ENCODE assay signal across 15 cellular contexts in the genomic region with DNA sequence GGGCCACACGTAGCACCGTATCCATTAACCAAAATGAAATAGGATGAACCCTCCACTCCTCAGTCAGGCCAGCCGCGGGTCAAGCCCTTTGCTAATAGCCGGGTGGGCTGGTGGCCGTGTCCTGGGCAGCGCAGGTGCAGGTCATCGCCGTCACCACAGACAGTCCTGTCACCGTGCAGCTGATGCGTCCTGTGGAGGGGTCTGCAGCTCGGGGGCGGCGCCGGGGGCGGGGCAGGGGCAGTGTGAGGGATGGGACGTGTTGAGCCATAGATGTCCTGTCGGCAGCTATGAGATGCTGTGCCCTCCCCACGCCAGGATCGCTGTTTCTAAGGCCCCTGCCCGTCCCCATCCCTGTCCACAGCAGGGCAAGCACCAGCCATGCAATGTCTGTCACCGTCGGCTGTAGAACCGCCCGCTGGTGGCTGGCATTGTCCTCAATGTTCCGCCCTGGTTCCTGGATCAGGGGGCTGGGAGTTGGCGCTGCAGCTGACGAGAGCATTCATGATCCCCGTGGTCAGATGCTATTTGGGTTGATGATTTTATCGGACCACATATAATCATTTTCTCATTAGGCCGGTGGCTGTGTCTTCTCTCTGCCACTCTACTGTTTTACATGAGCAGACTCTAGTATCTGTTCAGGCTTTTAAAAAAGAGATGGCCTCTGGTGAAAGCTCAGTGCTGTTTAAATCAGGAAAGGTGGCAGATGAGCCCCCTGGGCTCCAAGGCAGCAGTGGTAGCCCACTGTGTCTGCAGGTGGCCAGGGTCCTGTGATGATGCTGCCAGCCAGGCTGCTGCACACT.
"Had no signal": no experiment of that assay in that cellular context is flagged by ENCODE, and none has a peak within 500 bp of the region (broad histone marks: within the 10 kb centered on the region; RNA-seq: fewer than 3 reads in every experiment).

No MANE protein-coding gene starts in this region.

- H3K4me1 Mint-ChIP-seq: activated CD4-positive, alpha-beta T cell treated with anti-CD3 and anti-CD28 coated beads, Interleukin-2, amount 10 ng/mL, durations not matched to agents 7 days and 5 days had no signal

- H3K4me3 Mint-ChIP-seq: activated CD4-positive, alpha-beta T cell treated with anti-CD3 and anti-CD28 coated beads, Interleukin-2, amount 10 ng/mL, durations not matched to agents 7 days and 5 days; activated naive CD8-positive, alpha-beta T cell treated with anti-CD3 and anti-CD28 coated beads, Interleukin-2, amount 10 ng/mL, durations not matched to agents 7 days and 5 days; activated T-helper 1 cell treated with anti-CD3 and anti-CD28 coated beads, Interleukin-12 subunit alpha, Interleukin-12 subunit beta, Interleukin-2, Interleukin-4 antibody, amounts not matched to agents 30 ng/mL and 10 ng/mL and 1 ng/mL, durations not matched to agents 14 hours and 24 hours and 36 hours; stimulated activated naive CD8-positive, alpha-beta T cell treated with anti-CD3 and anti-CD28 coated beads, Interleukin-15, Interleukin-2, amounts not matched to agents 100 ng/mL and 50 ng/mL, for 24 hours; T-helper 2 cell treated with Interferon-gamma antibody and Interleukin-4, amounts not matched to agents 5 μg/mL and 100 μg/mL, for 36 hours; type B pancreatic cell had no signal

- H3K27me3 ChIP-seq: brain microvascular endothelial cell, right atrium auricular region had no signal

- H3K27ac ChIP-seq: brain microvascular endothelial cell had no signal

- H3K27me3 Mint-ChIP-seq: activated CD4-positive, alpha-beta T cell treated with anti-CD3 and anti-CD28 coated beads, Interleukin-2, amount 10 ng/mL, durations not matched to agents 7 days and 5 days; activated naive CD8-positive, alpha-beta T cell treated with anti-CD3 and anti-CD28 coated beads, Interleukin-2, amount 10 ng/mL, durations not matched to agents 7 days and 5 days; naive B cell; stimulated activated naive CD8-positive, alpha-beta T cell treated with anti-CD3 and anti-CD28 coated beads, Interleukin-15, Interleukin-2, amounts not matched to agents 100 ng/mL and 50 ng/mL, for 24 hours; type B pancreatic cell had no signal

- H3K4me3 ChIP-seq: lung, right atrium auricular region had no signal

- DNase-seq: activated CD4-positive, alpha-beta T cell treated with anti-CD3 and anti-CD28 coated beads, Interleukin-2, amount 10 ng/mL, durations not matched to agents 7 days and 5 days; activated CD8-positive, alpha-beta memory T cell treated with anti-CD3 and anti-CD28 coated beads for 24 hours; activated naive CD4-positive, alpha-beta T cell; activated naive CD8-positive, alpha-beta T cell treated with anti-CD3 and anti-CD28 coated beads, Interleukin-2, amount 10 ng/mL, durations not matched to agents 7 days and 5 days; brain microvascular endothelial cell; dermis blood vessel endothelial cell; left colon; midbrain; naive B cell had no signal

- H3K27ac Mint-ChIP-seq: activated CD4-positive, alpha-beta T cell treated with anti-CD3 and anti-CD28 coated beads, Interleukin-2, amount 10 ng/mL, durations not matched to agents 7 days and 5 days; activated naive CD8-positive, alpha-beta T cell treated with anti-CD3 and anti-CD28 coated beads, Interleukin-2, amount 10 ng/mL, durations not matched to agents 7 days and 5 days; activated T-helper 1 cell treated with anti-CD3 and anti-CD28 coated beads, Interleukin-12 subunit alpha, Interleukin-12 subunit beta, Interleukin-2, Interleukin-4 antibody, amounts not matched to agents 30 ng/mL and 10 ng/mL and 1 ng/mL, durations not matched to agents 14 hours and 24 hours and 36 hours; stimulated activated naive CD8-positive, alpha-beta T cell treated with anti-CD3 and anti-CD28 coated beads, Interleukin-15, Interleukin-2, amounts not matched to agents 100 ng/mL and 50 ng/mL, for 24 hours; T-helper 2 cell treated with Interferon-gamma antibody and Interleukin-4, amounts not matched to agents 5 μg/mL and 100 μg/mL, for 36 hours; type B pancreatic cell had no signal
